In the genomic region with DNA sequence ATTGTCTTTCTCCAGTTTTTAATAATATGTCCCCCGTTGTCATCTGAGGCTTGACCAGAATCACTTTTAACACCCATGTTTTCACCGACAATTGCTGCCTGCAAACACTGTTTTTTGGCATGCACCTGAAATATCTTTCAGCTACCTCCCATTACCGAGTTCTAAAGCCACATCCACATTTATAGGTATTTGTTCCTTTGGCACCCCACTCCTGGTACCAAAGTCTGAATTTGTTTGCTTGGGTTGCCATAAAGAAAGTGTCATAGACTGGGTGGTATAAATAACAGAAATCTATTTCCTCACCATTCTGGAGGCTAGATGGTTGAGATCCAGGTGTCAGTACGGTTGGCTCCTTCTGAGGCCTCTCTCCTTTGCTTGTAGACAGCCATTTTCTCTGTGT, we compare ENCODE assay signal across 28 cellular contexts.
"Had no signal": no experiment of that assay in that cellular context is flagged by ENCODE, and none has a peak within 500 bp of the region (broad histone marks: within the 10 kb centered on the region; RNA-seq: fewer than 3 reads in every experiment).

No MANE protein-coding gene starts in this region.

- H3K27ac ChIP-seq: adrenal gland, body of pancreas, heart left ventricle had no signal

- ATAC-seq: activated CD8-positive, alpha-beta T cell treated with anti-CD3 and anti-CD28 coated beads for 36 hours; activated T-cell treated with anti-CD3 and anti-CD28 coated beads, Interleukin-2, amount 50 U/mL, for 4 hours; activated T-helper 17 cell treated with anti-CD3 and anti-CD28 coated beads, Interleukin-2, amount 50 U/mL, for 72 hours; body of pancreas; esophagus mucosa; heart left ventricle; T-helper 17 cell had no signal

- FAIRE-seq: colon, frontal cortex had no signal

- H3K36me3 ChIP-seq: adrenal gland had no signal

- H3K27me3 ChIP-seq: adrenal gland, body of pancreas, heart left ventricle had no signal

- H3K4me3 ChIP-seq: adrenal gland, body of pancreas, heart left ventricle had no signal

- DNase-seq: activated CD4-positive, alpha-beta T cell treated with anti-CD3 and anti-CD28 coated beads for 1 hour; activated CD4-positive, alpha-beta T cell treated with anti-CD3 and anti-CD28 coated beads for 4 hours; activated CD4-positive, alpha-beta T cell treated with anti-CD3 and anti-CD28 coated beads, Interleukin-2, amount 10 ng/mL, durations not matched to agents 7 days and 5 days; activated CD4-positive, alpha-beta T cell treated with anti-CD3 and anti-CD28 coated beads, Interleukin-2, amount 50 U/mL, for 4 hours; activated CD4-positive, CD25-positive, alpha-beta regulatory T cell; activated CD8-positive, alpha-beta memory T cell treated with anti-CD3 and anti-CD28 coated beads for 24 hours; activated CD8-positive, alpha-beta T cell treated with anti-CD3 and anti-CD28 coated beads for 36 hours; activated effector memory CD4-positive, alpha-beta T cell treated with Interleukin-2 at 50 U/mL for 16 hours; activated gamma-delta T cell treated with Interleukin-2 at 50 U/mL for 16 hours; activated naive CD4-positive, alpha-beta T cell treated with Interleukin-2 at 50 U/mL for 16 hours; activated T-cell treated with anti-CD3 and anti-CD28 coated beads, Interleukin-2, amount 50 U/mL, for 4 hours; adrenal gland; amygdala; aorta; body of pancreas; caudate nucleus; cortex of kidney; effector CD8-positive, alpha-beta T cell; foreskin fibroblast; glutamatergic neuron; T-helper 1 cell; T-helper 17 cell; T1000 had no signal

- H3K4me1 ChIP-seq: adrenal gland, body of pancreas, heart left ventricle had no signal
